In the genomic region with DNA sequence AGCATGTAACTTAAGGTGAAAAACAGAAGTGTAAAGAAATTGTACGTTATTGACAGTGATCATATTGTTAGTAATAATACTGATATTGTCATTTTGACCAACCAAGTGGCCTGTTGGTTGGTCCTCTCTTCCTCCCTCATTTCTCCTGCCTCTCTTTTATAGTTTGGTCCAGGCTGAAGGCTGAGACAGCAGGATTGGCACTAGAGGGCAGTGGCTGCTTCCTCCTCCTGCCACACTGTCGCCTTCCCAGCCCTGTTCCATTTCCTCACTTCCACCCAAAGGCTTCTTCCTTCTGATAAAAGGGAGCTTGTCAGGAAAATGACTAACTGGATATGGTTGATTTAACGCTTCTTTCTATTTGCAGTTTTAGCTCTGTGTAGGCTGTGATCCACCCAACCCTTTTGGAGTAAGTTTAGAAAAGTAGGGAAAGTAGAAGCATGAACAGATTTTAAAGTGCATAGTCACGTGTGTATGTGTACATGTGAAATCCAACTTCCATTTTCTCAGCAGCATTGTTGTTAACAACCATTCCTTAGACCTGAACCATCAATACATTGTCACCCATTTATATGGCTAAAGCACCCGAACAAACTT, we compare ENCODE assay signal across 8 cellular contexts. TPM values are rescaled to one million over a fixed set of nuclear protein-coding genes. Genes with fewer than 3 reads are reported as not detected.
DNase-seq lines count a peak whose midpoint lies in the region; ATAC-seq, FAIRE-seq and TF ChIP-seq lines count a peak whose summit lies in the region.

No MANE protein-coding gene starts in this region.

- H3K4me1 ChIP-seq in astrocyte (ENCODE audit: insufficient read depth, low read length) (no peaks in the 10 kb centered on the region), sigmoid colon (no peaks in the 10 kb centered on the region)

- no peaks in the 10 kb centered on the region for H3K79me2 ChIP-seq in astrocyte (ENCODE audit: insufficient read depth, low read length)

- WGBS in sigmoid colon, 2 donors, result 80 to 89% methylated on average over 5 of the region's 5 CpGs

- TF ChIP-seq EP300 in sigmoid colon (IDR thresholded peaks at IDR 0.05), result no peak

- TF ChIP-seq POLR2A in sigmoid colon (IDR thresholded peaks at IDR 0.05), result no peak

- H2AFZ ChIP-seq in astrocyte (ENCODE audit: low read depth, low read length), result no peak overlapping the region

- no peak overlapping the region for H3K9ac ChIP-seq in astrocyte (ENCODE audit: low read length)

- H3K4me3 ChIP-seq in AG09309 (ENCODE audit: control insufficient read depth, low read depth, low read length) (no peak overlapping the region), astrocyte (ENCODE audit: insufficient read depth, low read depth, low read length) (no peak overlapping the region), sigmoid colon (no peak overlapping the region)

- H3K27ac Mint-ChIP-seq in HFFc6, result peak overlapping the region; percentile 3; the same call in 1 of the 2 replicates
- H3K27ac Mint-ChIP-seq in astrocyte (ENCODE audit: unreplicated experiment), result no peak overlapping the region
- no peak overlapping the region for H3K27ac Mint-ChIP-seq in natural killer cell

- H3K36me3 Mint-ChIP-seq in HFFc6 (ENCODE audit: low read depth) (peaks cover 22% of the 10 kb centered on the region), astrocyte (ENCODE audit: low read depth, unreplicated experiment) (peaks cover 4% of the 10 kb centered on the region), natural killer cell (peaks cover 8% of the 10 kb centered on the region)

- intact Hi-C loops in sigmoid colon (cut with DNase I), result no loop called here
- intact Hi-C loops in natural killer cell (cut with micrococcal nuclease), result no loop called here

- H3K27me3 Mint-ChIP-seq in HFFc6 (ENCODE audit: insufficient read depth) (peaks cover 1% of the 10 kb centered on the region; the same call in 1 of the 2 replicates), astrocyte (ENCODE audit: low read depth, unreplicated experiment) (no peaks in the 10 kb centered on the region), natural killer cell (ENCODE audit: low read depth in 2 of 2) (no peaks in the 10 kb centered on the region)

- H4K20me1 ChIP-seq in astrocyte (ENCODE audit: insufficient read depth, low read length), result no peaks in the 10 kb centered on the region

- no peak for ATAC-seq in natural killer cell

- no peaks in the 10 kb centered on the region for H3K9me3 Mint-ChIP-seq in HFFc6
- H3K9me3 Mint-ChIP-seq in astrocyte (ENCODE audit: unreplicated experiment), result no peaks in the 10 kb centered on the region
- no peaks in the 10 kb centered on the region for H3K9me3 Mint-ChIP-seq in natural killer cell

- H3K4me2 ChIP-seq in astrocyte (ENCODE audit: low read length), result no peak overlapping the region

- H3K27me3 ChIP-seq in astrocyte (ENCODE audit: insufficient read depth, low read length) (no peaks in the 10 kb centered on the region), sigmoid colon (no peaks in the 10 kb centered on the region)

- H3K36me3 ChIP-seq in astrocyte (ENCODE audit: insufficient read depth, low read length), result peaks cover 8% of the 10 kb centered on the region
- H3K36me3 ChIP-seq in sigmoid colon, result peaks cover 0 to 26% (median 2%) of the 10 kb centered on the region in 4 donors

- H3K27ac ChIP-seq in astrocyte (ENCODE audit: low read depth, low read length) (no peak overlapping the region), sigmoid colon (no peak overlapping the region)

- DNase-seq in AG09309 (ENCODE audit: low read depth), result no peak
- DNase-seq in HFFc6, result peak; percentile 41
- no peak for DNase-seq in astrocyte (ENCODE audit: low read depth)
- DNase-seq in iris pigment epithelial cell (ENCODE audit: low read depth), result peak; percentile 36
- DNase-seq in sigmoid colon, result no peak
- DNase-seq in NCI-H510A (lab: John Stamatoyannopoulos, UW), result no peak
- DNase-seq in NCI-H526 treated with DMSO at 0.1 percent for 48 hours (lab: John Stamatoyannopoulos, UW), result no peak
- DNase-seq in natural killer cell, result no peak

- H3K9me3 ChIP-seq in astrocyte (ENCODE audit: insufficient read depth, low read depth, low read length), result no peaks in the 10 kb centered on the region
- H3K9me3 ChIP-seq in sigmoid colon, result no peaks in the 10 kb centered on the region

- TF ChIP-seq CTCF in AG09309 (IDR thresholded peaks at IDR 0.05; ENCODE audit: control insufficient read depth, insufficient read depth, low read depth, low read length, missing control alignments), result peak; percentile 68
- TF ChIP-seq CTCF in HFFc6 (IDR thresholded peaks at IDR 0.05), result peak; percentile 71
- TF ChIP-seq CTCF in astrocyte (IDR thresholded peaks at IDR 0.05; ENCODE audit: insufficient read depth, low read depth, low read length), result peak; percentile 37
- TF ChIP-seq CTCF in sigmoid colon (IDR thresholded peaks at IDR 0.05), result peak in 2 of 4 experiments; percentile 20 to 42
- TF ChIP-seq CTCF in natural killer cell (IDR thresholded peaks at IDR 0.05), result no peak

- peaks cover 31% of the 10 kb centered on the region for H3K4me1 Mint-ChIP-seq in HFFc6 (ENCODE audit: low read depth)
- H3K4me1 Mint-ChIP-seq in astrocyte (ENCODE audit: low read depth, unreplicated experiment), result no peaks in the 10 kb centered on the region
- H3K4me1 Mint-ChIP-seq in natural killer cell, result no peaks in the 10 kb centered on the region

- peak; percentile 95 for FAIRE-seq in astrocyte (lab: Jason Lieb, UNC)

- H3K4me3 Mint-ChIP-seq in HFFc6 (no peak overlapping the region), astrocyte (ENCODE audit: unreplicated experiment) (no peak overlapping the region), natural killer cell (no peak overlapping the region)

RNA-seq across cellular contexts. Expression of a gene that starts 35.6 kb away (rescaled TPM):
- total RNA-seq in HFFc6 (2021; fragmentation: NEBNext Ultra II Directional; extraction: Animal tissue kit (Norgen Biotek cat#: 25700)), result 10 to 100 TPM; 10.8 to 14.4 (median 12.9) TPM
- 11.4 and 13.5 TPM in 2 replicates for total RNA-seq in astrocyte
- total RNA-seq in sigmoid colon, result 10 to 100 TPM in 1 of 4 donors, 1 to 10 TPM in 3; 5.4 to 12.7 (median 6.0) TPM
- 1 to 10 TPM in 2 of 3 donors, under 1 TPM in 1; 0.60 to 3.5 (median 1.2) TPM for polyA plus RNA-seq in sigmoid colon
- total RNA-seq in natural killer cell, result 1 to 10 TPM; 4.9 to 5.9 (median 5.0) TPM

RNA-seq across cellular contexts. Expression of a gene that starts 35.8 kb away (rescaled TPM):
- total RNA-seq in HFFc6 (2021; fragmentation: NEBNext Ultra II Directional; extraction: Animal tissue kit (Norgen Biotek cat#: 25700)), result 10 to 100 TPM; 46.1 to 74.1 (median 57.9) TPM
- total RNA-seq in astrocyte (37.0 and 43.6 TPM in 2 replicates), sigmoid colon (10 to 100 TPM; 44.8 to 64.0 (median 49.6) TPM), natural killer cell (10 to 100 TPM; 25.5 to 36.5 (median 36.3) TPM)
- 10 to 100 TPM; 23.1 to 38.2 (median 23.4) TPM for polyA plus RNA-seq in sigmoid colon

Comparison
In these comparisons a context has a peak if more than half of its experiments do, and no peak if none do; other contexts are left out.
1. DNase-seq: peak in HFFc6 (single experiment) and iris pigment epithelial cell (single experiment); none in AG09309 (single experiment), astrocyte (single experiment), sigmoid colon (single experiment), NCI-H510A (single experiment), NCI-H526 treated with DMSO at 0.1 percent for 48 hours (single experiment) and natural killer cell (single experiment).